19 cellular contexts compared by ENCODE assay signal in genomic region chr12:43816168-43816567, GRCh38. TPM values are rescaled to one million over a fixed set of nuclear protein-coding genes. Genes with fewer than 3 reads are reported as not detected.
DNase-seq lines count a peak whose midpoint lies in the region; ATAC-seq and TF ChIP-seq lines count a peak whose summit lies in the region.
"Had no signal": no experiment of that assay in that cellular context is flagged by ENCODE, and none has a peak within 500 bp of the region (broad histone marks: within the 10 kb centered on the region; RNA-seq: fewer than 3 reads in every experiment).

No MANE protein-coding gene starts in this region.

- H3K9ac ChIP-seq in SK-N-SH, result no peak overlapping the region

- peaks cover 20 to 28% of the 10 kb centered on the region in 2 donors for H3K27me3 Mint-ChIP-seq in natural killer cell treated with Interleukin-12 subunit alpha and Interleukin-12 subunit beta and Interleukin-15 and Interleukin-18, amount 100 ng/mL, for 72 hours
- H3K27me3 Mint-ChIP-seq in natural killer cell (ENCODE audit: low read depth in 2 of 2), result peaks cover 5 to 30% of the 10 kb centered on the region in 2 donors

- no peak for DNase-seq in natural killer cell treated with Interleukin-12 subunit alpha and Interleukin-12 subunit beta and Interleukin-15 and Interleukin-18, amount 100 ng/mL, for 72 hours (ENCODE audit: low spot score)
- DNase-seq in natural killer cell (no peak), RKO (ENCODE audit: low spot score) (peak; percentile 92), fibroblast of mammary gland (ENCODE audit: low read depth) (peak; percentile 16), NCI-H510A (lab: John Stamatoyannopoulos, UW) (no peak), foreskin melanocyte (no peak), SK-N-SH (no peak)
- DNase-seq: activated CD4-positive, CD25-positive, alpha-beta regulatory T cell; cerebellar nuclear complex; GF-D8; naive thymus-derived CD8-positive, alpha-beta T cell; NCI-H1048; NCI-H1930; NCI-H345; sigmoid colon; stimulated activated naive B cell treated with anti-CD40 and anti-IgM and Interleukin-4, amounts not matched to agents 10 μg/mL and 1 μg/mL and 100 μg/mL, for 72 hours; thyroid gland had no signal

- no peaks in the 10 kb centered on the region for H4K20me1 ChIP-seq in SK-N-SH (ENCODE audit: insufficient read depth)

- H3K27ac ChIP-seq in SK-N-SH (ENCODE audit: low read depth in 2 of 2, low read length in 1 of 2), result no peak overlapping the region
- H3K27ac ChIP-seq: esophagus muscularis mucosa, sigmoid colon, thyroid gland had no signal

- no peaks in the 10 kb centered on the region for H3K36me3 Mint-ChIP-seq in natural killer cell treated with Interleukin-12 subunit alpha and Interleukin-12 subunit beta and Interleukin-15 and Interleukin-18, amount 100 ng/mL, for 72 hours
- no peaks in the 10 kb centered on the region for H3K36me3 Mint-ChIP-seq in natural killer cell
- H3K36me3 Mint-ChIP-seq: naive thymus-derived CD8-positive, alpha-beta T cell; stimulated activated naive B cell treated with anti-CD40 and anti-IgM and Interleukin-4, amounts not matched to agents 10 μg/mL and 1 μg/mL and 100 μg/mL, for 72 hours had no signal

- H3K9me3 ChIP-seq in SK-N-SH, result no peaks in the 10 kb centered on the region
- H3K9me3 ChIP-seq: esophagus muscularis mucosa, sigmoid colon, thyroid gland had no signal

- H3K27me3 ChIP-seq in SK-N-SH (ENCODE audit: insufficient read depth), result no peaks in the 10 kb centered on the region; the same call in 1 of the 2 replicates
- H3K27me3 ChIP-seq: esophagus muscularis mucosa, thyroid gland had no signal

- peaks cover 7 to 8% of the 10 kb centered on the region in 2 donors for H3K4me1 Mint-ChIP-seq in natural killer cell treated with Interleukin-12 subunit alpha and Interleukin-12 subunit beta and Interleukin-15 and Interleukin-18, amount 100 ng/mL, for 72 hours (ENCODE audit: low read depth in 2 of 2)
- H3K4me1 Mint-ChIP-seq in natural killer cell, result no peaks in the 10 kb centered on the region
- H3K4me1 Mint-ChIP-seq: stimulated activated naive B cell treated with anti-CD40 and anti-IgM and Interleukin-4, amounts not matched to agents 10 μg/mL and 1 μg/mL and 100 μg/mL, for 72 hours had no signal

- no peak overlapping the region for H3K4me3 ChIP-seq in fibroblast of mammary gland (ENCODE audit: control insufficient read depth, low read depth, low read length)
- H3K4me3 ChIP-seq in SK-N-SH (ENCODE audit: low read depth in 2 of 2, low read length in 1 of 2), result no peak overlapping the region
- H3K4me3 ChIP-seq: esophagus muscularis mucosa, sigmoid colon, thyroid gland had no signal

- no peaks in the 10 kb centered on the region for H3K9me3 Mint-ChIP-seq in natural killer cell treated with Interleukin-12 subunit alpha and Interleukin-12 subunit beta and Interleukin-15 and Interleukin-18, amount 100 ng/mL, for 72 hours
- no peaks in the 10 kb centered on the region for H3K9me3 Mint-ChIP-seq in natural killer cell
- H3K9me3 Mint-ChIP-seq: naive thymus-derived CD8-positive, alpha-beta T cell; stimulated activated naive B cell treated with anti-CD40 and anti-IgM and Interleukin-4, amounts not matched to agents 10 μg/mL and 1 μg/mL and 100 μg/mL, for 72 hours; T-helper 2 cell treated with Interferon-gamma antibody and Interleukin-4, amounts not matched to agents 5 μg/mL and 100 μg/mL, for 36 hours had no signal

- H3K4me3 Mint-ChIP-seq in natural killer cell treated with Interleukin-12 subunit alpha and Interleukin-12 subunit beta and Interleukin-15 and Interleukin-18, amount 100 ng/mL, for 72 hours, result peak overlapping the region; percentile 7
- no peak overlapping the region for H3K4me3 Mint-ChIP-seq in natural killer cell
- H3K4me3 Mint-ChIP-seq: naive thymus-derived CD8-positive, alpha-beta T cell; stimulated activated naive B cell treated with anti-CD40 and anti-IgM and Interleukin-4, amounts not matched to agents 10 μg/mL and 1 μg/mL and 100 μg/mL, for 72 hours; T-helper 2 cell treated with Interferon-gamma antibody and Interleukin-4, amounts not matched to agents 5 μg/mL and 100 μg/mL, for 36 hours had no signal

- no peak for TF ChIP-seq EP300 in SK-N-SH (IDR thresholded peaks at IDR 0.05; ENCODE audit: borderline replicate concordance in 1 of 2, low read depth in 1 of 2, low read length in 1 of 2)

- H3K4me2 ChIP-seq in SK-N-SH, result no peak overlapping the region

- POLR2A ChIA-PET in SK-N-SH (lab: Yijun Ruan, JAX), result no interaction called here

- no peak overlapping the region for H2AFZ ChIP-seq in SK-N-SH (ENCODE audit: low read depth)

- WGBS in SK-N-SH (ENCODE audit: low lambda C conversion rate), result 56% methylated on average over 3 of the region's 3 CpGs

- intact Hi-C loops in natural killer cell (cut with micrococcal nuclease), result no loop called here

- no peaks in the 10 kb centered on the region for H3K9me2 ChIP-seq in SK-N-SH

- no peaks in the 10 kb centered on the region for H3K79me2 ChIP-seq in SK-N-SH (ENCODE audit: insufficient read depth)

- peak overlapping the region in 1 of 2 donors; percentile 15 for H3K27ac Mint-ChIP-seq in natural killer cell treated with Interleukin-12 subunit alpha and Interleukin-12 subunit beta and Interleukin-15 and Interleukin-18, amount 100 ng/mL, for 72 hours
- no peak overlapping the region for H3K27ac Mint-ChIP-seq in natural killer cell
- H3K27ac Mint-ChIP-seq: stimulated activated naive B cell treated with anti-CD40 and anti-IgM and Interleukin-4, amounts not matched to agents 10 μg/mL and 1 μg/mL and 100 μg/mL, for 72 hours; T-helper 2 cell treated with Interferon-gamma antibody and Interleukin-4, amounts not matched to agents 5 μg/mL and 100 μg/mL, for 36 hours had no signal

- H3K36me3 ChIP-seq in SK-N-SH (replicated peaks in 1 of 2; ENCODE audit: control insufficient read depth in 1 of 2, insufficient read depth in 2 of 2, low read length in 1 of 2), result no peaks in the 10 kb centered on the region
- H3K36me3 ChIP-seq: esophagus muscularis mucosa, sigmoid colon, thyroid gland had no signal

- peak; percentile 72 to 85 for ATAC-seq in natural killer cell treated with Interleukin-12 subunit alpha and Interleukin-12 subunit beta and Interleukin-15 and Interleukin-18, amount 100 ng/mL, for 72 hours
- ATAC-seq in natural killer cell, result no peak
- ATAC-seq: naive thymus-derived CD8-positive, alpha-beta T cell; stimulated activated naive B cell treated with anti-CD40 and anti-IgM and Interleukin-4, amounts not matched to agents 10 μg/mL and 1 μg/mL and 100 μg/mL, for 72 hours had no signal

- TF ChIP-seq RAD21 in SK-N-SH (IDR thresholded peaks at IDR 0.05; ENCODE audit: low read length), result no peak

- CTCF ChIA-PET in SK-N-SH (lab: Yijun Ruan, JAX), result interaction anchor here (1.0 to 2.6 kb wide), 5 partner anchors 10 to 67 kb away, joined by 3 to 11 read pairs (median 5); partner anchors contain the start of gene TWF1

- no peaks in the 10 kb centered on the region for H3K4me1 ChIP-seq in SK-N-SH (ENCODE audit: control insufficient read depth in 1 of 2, insufficient read depth in 2 of 2, low read depth in 1 of 2, low read length in 1 of 2)
- H3K4me1 ChIP-seq: esophagus muscularis mucosa, sigmoid colon, thyroid gland had no signal

- TF ChIP-seq CTCF in natural killer cell (IDR thresholded peaks at IDR 0.05) (no peak), fibroblast of mammary gland (conservative IDR thresholded peaks at IDR 0.05; ENCODE audit: control insufficient read depth, insufficient read depth, low read depth, low read length) (no peak), SK-N-SH (IDR thresholded peaks at IDR 0.05) (no peak)

- no peaks in the 10 kb centered on the region for H3F3A ChIP-seq in SK-N-SH (replicated peaks; ENCODE audit: insufficient read depth)

TF ChIP-seq in SK-N-SH, 30 proteins besides CTCF, POLR2A, EP300 and RAD21 (continues in another document):
- no peak for TF ChIP-seq PBX3 (IDR thresholded peaks at IDR 0.05)
- TF ChIP-seq YY1 (IDR thresholded peaks at IDR 0.05; ENCODE audit: low read depth), result no peak
- no peak for TF ChIP-seq MXI1 (IDR thresholded peaks at IDR 0.05; ENCODE audit: low read depth, low read length)
- no peak for TF ChIP-seq ELF1 (IDR thresholded peaks at IDR 0.05)
- no peak for TF ChIP-seq RFX5 (IDR thresholded peaks at IDR 0.05; ENCODE audit: low read length)
- no peak for TF ChIP-seq GABPA (IDR thresholded peaks at IDR 0.05; ENCODE audit: low read depth)
- no peak for TF ChIP-seq NRF1 (IDR thresholded peaks at IDR 0.05; ENCODE audit: low read depth, low read length)

RNA-seq across cellular contexts. Expression of gene TWF1, which starts 10.1 kb away (rescaled TPM):
- total RNA-seq in natural killer cell treated with Interleukin-12 subunit alpha and Interleukin-12 subunit beta and Interleukin-15 and Interleukin-18, amount 100 ng/mL, for 72 hours, result 10 to 100 TPM; 33.0 to 35.2 TPM
- total RNA-seq in natural killer cell, result 10 to 100 TPM; 68.0 to 75.5 (median 68.1) TPM
- polyA plus RNA-seq in SK-N-SH (2012; rRNA removed), result 36.9 and 51.7 TPM in 2 replicates
- 73.4 and 85.7 TPM in 2 replicates for polyA plus RNA-seq in SK-N-SH (2012; cell fraction: cytosol; rRNA removed)
- polyA plus RNA-seq in SK-N-SH (2012; cell fraction: nucleus; rRNA removed), result 11.0 and 24.4 TPM in 2 replicates

RNA-seq across cellular contexts. Expression of gene TMEM117, which starts 19.7 kb away (rescaled TPM):
- total RNA-seq in natural killer cell treated with Interleukin-12 subunit alpha and Interleukin-12 subunit beta and Interleukin-15 and Interleukin-18, amount 100 ng/mL, for 72 hours, result 1 to 10 TPM; 2.4 to 5.0 TPM
- 1 to 10 TPM; 7.1 to 8.1 (median 7.9) TPM for total RNA-seq in natural killer cell
- polyA plus RNA-seq in SK-N-SH (2012; rRNA removed), result 0.81 and 1.0 TPM in 2 replicates
- 1.8 and 2.0 TPM in 2 replicates for polyA plus RNA-seq in SK-N-SH (2012; cell fraction: cytosol; rRNA removed)
- polyA plus RNA-seq in SK-N-SH (2012; cell fraction: nucleus; rRNA removed), result 0.35 and 0.99 TPM in 2 replicates

RNA-seq across cellular contexts. Expression of gene IRAK4, which starts 57.4 kb away (rescaled TPM):
- 10 to 100 TPM; 42.4 to 55.1 TPM for total RNA-seq in natural killer cell treated with Interleukin-12 subunit alpha and Interleukin-12 subunit beta and Interleukin-15 and Interleukin-18, amount 100 ng/mL, for 72 hours
- 10 to 100 TPM; 60.6 to 70.4 (median 70.3) TPM for total RNA-seq in natural killer cell
- polyA plus RNA-seq in SK-N-SH (2012; rRNA removed), result 5.1 and 9.3 TPM in 2 replicates
- 6.3 and 6.9 TPM in 2 replicates for polyA plus RNA-seq in SK-N-SH (2012; cell fraction: cytosol; rRNA removed)
- polyA plus RNA-seq in SK-N-SH (2012; cell fraction: nucleus; rRNA removed), result 10.1 and 20.7 TPM in 2 replicates

RNA-seq across cellular contexts. Expression of gene PUS7L, which starts 57.6 kb away (rescaled TPM):
- 10 to 100 TPM; 22.2 to 32.7 TPM for total RNA-seq in natural killer cell treated with Interleukin-12 subunit alpha and Interleukin-12 subunit beta and Interleukin-15 and Interleukin-18, amount 100 ng/mL, for 72 hours
- total RNA-seq in natural killer cell, result 10 to 100 TPM; 15.8 to 24.5 (median 19.0) TPM
- 1.8 and 2.6 TPM in 2 replicates for polyA plus RNA-seq in SK-N-SH (2012; rRNA removed)
- polyA plus RNA-seq in SK-N-SH (2012; cell fraction: cytosol; rRNA removed), result 2.6 and 3.2 TPM in 2 replicates
- 1.6 and 4.1 TPM in 2 replicates for polyA plus RNA-seq in SK-N-SH (2012; cell fraction: nucleus; rRNA removed)

Comparison
In these comparisons a context has a peak if more than half of its experiments do, and no peak if none do; other contexts are left out.
1. ATAC-seq: peak in natural killer cell treated with Interleukin-12 subunit alpha and Interleukin-12 subunit beta and Interleukin-15 and Interleukin-18, amount 100 ng/mL, for 72 hours (2 of 2); none in natural killer cell (0 of 3).
2. DNase-seq: peak in RKO (single experiment) and fibroblast of mammary gland (single experiment); none in natural killer cell treated with Interleukin-12 subunit alpha and Interleukin-12 subunit beta and Interleukin-15 and Interleukin-18, amount 100 ng/mL, for 72 hours (single experiment), natural killer cell (single experiment), NCI-H510A (single experiment), foreskin melanocyte (single experiment) and SK-N-SH (single experiment).